15 cellular contexts compared by ENCODE assay signal in the genomic region with DNA sequence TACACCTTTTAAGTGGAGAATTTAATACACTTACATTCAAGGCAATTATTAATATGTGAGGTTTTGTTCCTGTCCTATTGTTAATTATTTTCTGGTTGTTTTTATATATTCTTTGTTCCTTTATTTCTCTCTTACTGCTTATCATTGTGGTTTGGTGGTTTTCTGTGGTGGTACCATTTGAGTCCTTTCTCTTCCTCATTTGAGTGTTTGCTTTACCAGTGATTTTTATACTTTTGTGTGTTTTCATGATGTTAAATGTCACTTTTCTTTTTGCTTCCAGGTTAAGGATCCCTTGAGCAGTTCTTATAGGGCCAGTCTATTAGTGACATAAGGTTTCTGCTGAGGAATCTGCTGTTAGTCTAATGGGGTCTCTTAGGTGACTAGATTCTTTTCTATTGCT.
DNase-seq lines count a peak whose midpoint lies in the region; ATAC-seq and TF ChIP-seq lines count a peak whose summit lies in the region.
"Had no signal": no experiment of that assay in that cellular context is flagged by ENCODE, and none has a peak within 500 bp of the region (broad histone marks: within the 10 kb centered on the region; RNA-seq: fewer than 3 reads in every experiment).

No MANE protein-coding gene starts in this region.

- no peaks in the 10 kb centered on the region for H3K27me3 Mint-ChIP-seq in endodermal cell (ENCODE audit: insufficient read depth)

- H3K36me3 ChIP-seq in BLaER1 treated with 17β-estradiol and CSF1 and Interleukin-3, amounts not matched to agents 10 nM and 100 nM: peaks cover 0 to 21% (median 4%) of the 10 kb centered on the region in 11 experiments; a peak in 5 of 22 replicates
- H3K36me3 ChIP-seq in uterus: no peaks in the 10 kb centered on the region
- no peaks in the 10 kb centered on the region for H3K36me3 ChIP-seq in endodermal cell (ENCODE audit: control insufficient read depth, insufficient read depth, low read length)
- H3K36me3 ChIP-seq: brain microvascular endothelial cell had no signal

- peak overlapping the region in 6 of 11 experiments; percentile 7 to 32 (median 16); a peak in 4 of 22 replicates for H3K4me2 ChIP-seq in BLaER1 treated with 17β-estradiol and CSF1 and Interleukin-3, amounts not matched to agents 10 nM and 100 nM

- no peak overlapping the region for H3K4me3 Mint-ChIP-seq in endodermal cell
- H3K4me3 Mint-ChIP-seq: effector memory CD8-positive, alpha-beta T cell had no signal

- H3K4me3 ChIP-seq in BLaER1 treated with 17β-estradiol and CSF1 and Interleukin-3, amounts not matched to agents 10 nM and 100 nM: no peak overlapping the region
- no peak overlapping the region for H3K4me3 ChIP-seq in uterus
- H3K4me3 ChIP-seq in endodermal cell (ENCODE audit: low read length): no peak overlapping the region
- H3K4me3 ChIP-seq: GM23248 had no signal

- H4K20me1 ChIP-seq in BLaER1 treated with 17β-estradiol and CSF1 and Interleukin-3, amounts not matched to agents 10 nM and 100 nM: peaks cover 0 to 8% (median 0%) of the 10 kb centered on the region in 11 experiments; a peak in 2 of 22 replicates

- TF ChIP-seq CTCF in uterus (IDR thresholded peaks at IDR 0.05): no peak
- TF ChIP-seq CTCF in endodermal cell (conservative IDR thresholded peaks at IDR 0.05): no peak

- H3K9me3 ChIP-seq in BLaER1 treated with 17β-estradiol and CSF1 and Interleukin-3, amounts not matched to agents 10 nM and 100 nM (replicated peaks in 1 of 11): peaks cover 30 to 84% (median 39%) of the 10 kb centered on the region in 11 experiments
- H3K9me3 ChIP-seq in uterus: peaks cover 0 to 5% of the 10 kb centered on the region in 2 donors
- peaks cover 9% of the 10 kb centered on the region for H3K9me3 ChIP-seq in endodermal cell (ENCODE audit: control insufficient read depth, low read length)

- no peak overlapping the region for H3K9ac ChIP-seq in BLaER1 treated with 17β-estradiol and CSF1 and Interleukin-3, amounts not matched to agents 10 nM and 100 nM
- no peak overlapping the region for H3K9ac ChIP-seq in endodermal cell (ENCODE audit: extremely low read depth, low read length, poor library complexity, severe bottlenecking)
- H3K9ac ChIP-seq: GM23248 had no signal

- no peak overlapping the region for H3K27ac ChIP-seq in BLaER1 treated with 17β-estradiol and CSF1 and Interleukin-3, amounts not matched to agents 10 nM and 100 nM
- H3K27ac ChIP-seq in uterus: no peak overlapping the region
- H3K27ac ChIP-seq in endodermal cell (ENCODE audit: low read depth, low read length): no peak overlapping the region
- H3K27ac ChIP-seq: brain microvascular endothelial cell, GM23248 had no signal

- intact Hi-C loops in uterus (cut with DNase I; ENCODE audit: low total_unique reads): no loop called here

- DNase-seq in NOMO-1 (lab: John Stamatoyannopoulos, UW; ENCODE audit: unreplicated experiment in 2 of 2) (peak; percentile 33 to 77), uterus (no peak), amygdala (lab: John Stamatoyannopoulos, UW) (no peak), endodermal cell (no peak)
- no peak for DNase-seq in stimulated activated CD4-positive, alpha-beta T cell treated with anti-CD3 and anti-CD28 coated beads, Interleukin-2, amount 100 ng/mL, for 24 hours
- DNase-seq: activated effector memory CD4-positive, alpha-beta T cell treated with anti-CD3 and anti-CD28 coated beads, Interleukin-2, amount 50 U/mL, for 16 hours; brain microvascular endothelial cell; DMS153; effector memory CD8-positive, alpha-beta T cell; GM23248; NCI-H2107; posterior cingulate gyrus had no signal

- no peak overlapping the region for H3K27ac Mint-ChIP-seq in endodermal cell
- H3K27ac Mint-ChIP-seq: effector memory CD8-positive, alpha-beta T cell had no signal

- H3K4me1 ChIP-seq in BLaER1 treated with 17β-estradiol and CSF1 and Interleukin-3, amounts not matched to agents 10 nM and 100 nM: peaks cover 0 to 10% (median 4%) of the 10 kb centered on the region in 10 experiments; a peak in 8 of 20 replicates
- no peaks in the 10 kb centered on the region for H3K4me1 ChIP-seq in uterus
- no peaks in the 10 kb centered on the region for H3K4me1 ChIP-seq in endodermal cell (ENCODE audit: control insufficient read depth, insufficient read depth, low read length)

- ATAC-seq in GM19351 (IDR thresholded peaks at IDR 0.05; ENCODE audit: unreplicated experiment) (peak; percentile 76), HG03060 (IDR thresholded peaks at IDR 0.05; ENCODE audit: low read depth, unreplicated experiment) (peak; percentile 54)
- ATAC-seq: effector memory CD8-positive, alpha-beta T cell had no signal

- peaks cover 5% of the 10 kb centered on the region for H3K9me3 Mint-ChIP-seq in endodermal cell

- no peak for TF ChIP-seq POLR2A in uterus (IDR thresholded peaks at IDR 0.05)

- H3K4me1 Mint-ChIP-seq in endodermal cell: no peaks in the 10 kb centered on the region

- H3K27me3 ChIP-seq in BLaER1 treated with 17β-estradiol and CSF1 and Interleukin-3, amounts not matched to agents 10 nM and 100 nM: peaks cover 0 to 100% (median 0%) of the 10 kb centered on the region in 11 experiments; a peak in 7 of 22 replicates
- H3K27me3 ChIP-seq in uterus (no peaks in the 10 kb centered on the region), endodermal cell (ENCODE audit: control insufficient read depth, insufficient read depth, low read length, poor library complexity, severe bottlenecking) (no peaks in the 10 kb centered on the region)
- H3K27me3 ChIP-seq: brain microvascular endothelial cell had no signal

- no peaks in the 10 kb centered on the region for H3K36me3 Mint-ChIP-seq in endodermal cell (ENCODE audit: low read depth)

Comparison
In these comparisons a context has a peak if more than half of its experiments do, and no peak if none do; other contexts are left out.
1. DNase-seq: peak in NOMO-1 (2 of 2); none in uterus (0 of 2), amygdala (0 of 56), stimulated activated CD4-positive, alpha-beta T cell treated with anti-CD3 and anti-CD28 coated beads, Interleukin-2, amount 100 ng/mL, for 24 hours (0 of 2) and endodermal cell (single experiment).